9 cellular contexts compared by ENCODE assay signal in the genomic region with DNA sequence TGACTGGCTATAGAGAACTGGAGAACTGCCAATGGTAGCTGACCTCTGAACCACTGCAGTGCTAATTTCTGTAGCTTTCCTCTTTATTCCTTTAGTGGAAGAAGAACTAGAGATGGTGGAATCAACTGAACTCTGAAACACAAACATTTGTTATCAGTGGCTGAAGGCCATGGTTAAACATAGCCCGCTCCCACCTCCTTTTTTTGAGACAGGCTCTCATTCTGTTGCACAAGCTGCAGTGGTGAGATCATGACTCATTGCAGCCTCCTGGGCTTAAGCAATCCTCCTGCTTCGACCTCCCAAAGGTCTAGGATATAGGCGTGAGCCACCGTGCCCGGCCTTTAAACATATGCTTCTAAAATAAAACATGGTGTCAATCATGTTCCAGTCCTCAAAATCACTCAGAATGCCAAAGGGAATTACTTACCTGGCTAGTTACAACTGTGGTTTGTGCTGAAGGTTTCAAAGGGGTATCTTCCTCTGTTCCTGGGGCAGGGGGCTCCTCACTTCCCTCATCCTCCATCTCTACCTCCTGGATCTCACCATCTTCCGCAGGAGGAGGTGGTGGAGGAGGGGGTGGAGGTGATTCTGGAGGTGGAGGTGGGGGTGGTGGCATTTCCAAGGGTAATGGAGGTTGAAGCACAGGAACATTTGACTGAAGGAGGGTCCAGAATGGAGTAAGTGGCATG. TPM values are rescaled to one million over a fixed set of nuclear protein-coding genes. Genes with fewer than 3 reads are reported as not detected.
DNase-seq lines count a peak whose midpoint lies in the region; ATAC-seq and TF ChIP-seq lines count a peak whose summit lies in the region.
"Had no signal": no experiment of that assay in that cellular context is flagged by ENCODE, and none has a peak within 500 bp of the region (broad histone marks: within the 10 kb centered on the region; RNA-seq: fewer than 3 reads in every experiment).

No MANE protein-coding gene starts in this region.

- 53 to 71% methylated on average over 6 of the region's 6 CpGs for WGBS in lung, 2 donors

- H3K36me3 Mint-ChIP-seq in brain = peaks cover 81% of the 10 kb centered on the region

- H3K4me3 ChIP-seq in lung = no peak overlapping the region

- no peaks in the 10 kb centered on the region for H3K4me1 Mint-ChIP-seq in brain

- no peaks in the 10 kb centered on the region for H3K9me3 Mint-ChIP-seq in brain

- no peaks in the 10 kb centered on the region for H3K27me3 ChIP-seq in lung (ENCODE audit: control insufficient read depth, insufficient read depth)

- H3K4me1 ChIP-seq in lung (ENCODE audit: control insufficient read depth in 2 of 2, insufficient read depth in 2 of 2, low read length in 2 of 2) = no peaks in the 10 kb centered on the region

- H3K27ac Mint-ChIP-seq in brain = peak overlapping the region in 3 of 5 experiments; percentile 9 to 66 (median 49)

- H3K27me3 Mint-ChIP-seq in brain = no peaks in the 10 kb centered on the region

- H3K36me3 ChIP-seq in lung (ENCODE audit: control insufficient read depth in 2 of 2, insufficient read depth in 2 of 2, low read length in 2 of 2) = peaks cover 32 to 34% of the 10 kb centered on the region in 2 donors

- no peaks in the 10 kb centered on the region for H3K9me3 ChIP-seq in lung (ENCODE audit: control insufficient read depth in 2 of 2, insufficient read depth in 1 of 2, low read length in 1 of 2)

- in situ Hi-C loops in ACHN (cut with HindIII; ENCODE audit: low pct_ligation_motif_present, low pct_unique_long_range_greater_than_20kb, low sequenced_read_pairs) = no loop called here

- ATAC-seq in lung (ENCODE audit: insufficient read depth, low FRiP score) (peak; percentile 27), GM19351 (IDR thresholded peaks at IDR 0.05; ENCODE audit: unreplicated experiment) (no peak)

- DNase-seq in ACHN = peak; percentile 8
- peak; percentile 49 for DNase-seq in HuH-7.5 (ENCODE audit: low spot score)
- DNase-seq in lung (ENCODE audit: low spot score) = peak; percentile 31
- no peak for DNase-seq in HPDE6-E6E7 (ENCODE audit: extremely low spot score)
- no peak for DNase-seq in NCI-H1417 treated with DMSO at 0.1 percent for 48 hours (lab: John Stamatoyannopoulos, UW)
- DNase-seq in NCI-H1092 treated with DMSO at 0.1 percent for 48 hours (lab: John Stamatoyannopoulos, UW) = no peak
- DNase-seq: SHP77 had no signal

- no peak overlapping the region for H3K27ac ChIP-seq in lung (ENCODE audit: low read depth in 1 of 2, low read length in 1 of 2)

- no peak for TF ChIP-seq CTCF in brain (conservative IDR thresholded peaks at IDR 0.05)
- no peak for TF ChIP-seq CTCF in lung (IDR thresholded peaks at IDR 0.05; ENCODE audit: control extremely low read depth, extremely low read depth)

- no peak overlapping the region for H3K4me3 Mint-ChIP-seq in brain

RNA-seq across cellular contexts. Expression of a gene that starts 9.0 kb away (rescaled TPM):
- polyA plus RNA-seq in brain (ENCODE audit: insufficient read depth, low read depth, low replicate concordance) (0.49 TPM), lung (1 to 10 TPM; 3.1 to 3.2 TPM)
- 10 to 100 TPM; 11.0 to 12.5 TPM for total RNA-seq in lung

RNA-seq across cellular contexts. Expression of a gene that starts 43.0 kb away (rescaled TPM):
- polyA plus RNA-seq in brain (ENCODE audit: insufficient read depth, low read depth, low replicate concordance) (7.4 TPM), lung (10 to 100 TPM; 37.3 to 44.4 TPM)
- 100 to 1,000 TPM in 1 of 2 donors, 10 to 100 TPM in 1; 74.6 to 172 TPM for total RNA-seq in lung

Comparison
In these comparisons a context has a peak if more than half of its experiments do, and no peak if none do; other contexts are left out.
1. DNase-seq: peak in ACHN (single experiment), HuH-7.5 (single experiment) and lung (single experiment); none in HPDE6-E6E7 (single experiment), NCI-H1417 treated with DMSO at 0.1 percent for 48 hours (single experiment) and NCI-H1092 treated with DMSO at 0.1 percent for 48 hours (single experiment).